8 cellular contexts compared by ENCODE assay signal in genomic region chr7:134690016-134690415, GRCh38. TPM values are rescaled to one million over a fixed set of nuclear protein-coding genes. Genes with fewer than 3 reads are reported as not detected.
DNase-seq lines count a peak whose midpoint lies in the region; FAIRE-seq and TF ChIP-seq lines count a peak whose summit lies in the region.

No MANE protein-coding gene starts in this region.

- no peaks in the 10 kb centered on the region for H3K27me3 ChIP-seq in keratinocyte (ENCODE audit: control insufficient read depth, extremely low read depth, insufficient read depth, low read length)
- H3K27me3 ChIP-seq in tibial artery: no peaks in the 10 kb centered on the region

- H3K4me1 ChIP-seq in keratinocyte (ENCODE audit: control insufficient read depth, extremely low read depth, insufficient read depth, low read length): peaks cover 30% of the 10 kb centered on the region
- peaks cover 0 to 70% (median 50%) of the 10 kb centered on the region in 4 donors for H3K4me1 ChIP-seq in tibial artery

- dilution Hi-C loops in keratinocyte (cut with MboI; ENCODE audit: extremely low pct_ligation_motif_present, low sequenced_read_pairs): no loop called here

- DNase-seq in SIG-M5 treated with dmso at 0.1 percent for 504 hours (lab: John Stamatoyannopoulos, UW; ENCODE audit: unreplicated experiment): peak; percentile 11
- DNase-seq in SIG-M5 (lab: John Stamatoyannopoulos, UW): no peak
- DNase-seq in keratinocyte (ENCODE audit: low read depth, low spot score): no peak
- no peak for DNase-seq in tibial artery
- no peak for DNase-seq in stimulated activated CD8-positive, alpha-beta memory T cell treated with anti-CD3 and anti-CD28 coated beads, Interleukin-4, amount 100 ng/mL, for 48 hours
- no peak for DNase-seq in activated CD8-positive, alpha-beta memory T cell treated with anti-CD3 and anti-CD28 coated beads, Interleukin-2, amount 50 U/mL, for 48 hours
- DNase-seq in SHP77 treated with DMSO at 0.1 percent for 48 hours (lab: John Stamatoyannopoulos, UW): no peak

- intact Hi-C loops in tibial artery (cut with DNase I; ENCODE audit: low total_unique reads): loop anchor here (5.0 to 10.0 kb wide), 3 partner anchors 67 to 252 kb away; no protein-coding TSS in a partner anchor

- H3K9me3 ChIP-seq in keratinocyte (ENCODE audit: control insufficient read depth, low read depth, low read length) (no peaks in the 10 kb centered on the region), tibial artery (no peaks in the 10 kb centered on the region)

- H3K9me1 ChIP-seq in keratinocyte (ENCODE audit: control insufficient read depth, extremely low read depth, insufficient read depth, low read length): peaks cover 2% of the 10 kb centered on the region

- FAIRE-seq in keratinocyte (lab: Jason Lieb, UNC): no peak

- no peaks in the 10 kb centered on the region for H3K36me3 ChIP-seq in keratinocyte (ENCODE audit: control insufficient read depth in 2 of 2, extremely low read depth in 1 of 2, insufficient read depth in 2 of 2, low read length in 2 of 2)
- no peaks in the 10 kb centered on the region for H3K36me3 ChIP-seq in tibial artery

- H3K4me2 ChIP-seq in keratinocyte (ENCODE audit: control insufficient read depth, extremely low read depth, insufficient read depth, low read depth, low read length): no peak overlapping the region

- H4K20me1 ChIP-seq in keratinocyte (ENCODE audit: control insufficient read depth, extremely low read depth, insufficient read depth, low read length): no peaks in the 10 kb centered on the region

- H3K27ac ChIP-seq in angular gyrus (ENCODE audit: low read depth, low read length): peak overlapping the region; percentile 90
- no peak overlapping the region for H3K27ac ChIP-seq in keratinocyte (ENCODE audit: control insufficient read depth, insufficient read depth, low read length)
- H3K27ac ChIP-seq in tibial artery: peak overlapping the region; percentile 87 to 90

- no peak overlapping the region for H3K4me3 ChIP-seq in keratinocyte (ENCODE audit: control insufficient read depth in 2 of 3, extremely low read depth in 1 of 3, insufficient read depth in 2 of 3, low read depth in 1 of 3, low read length in 3 of 3)
- peak overlapping the region; percentile 47 to 55 for H3K4me3 ChIP-seq in tibial artery

- no peak overlapping the region for H3K9ac ChIP-seq in keratinocyte (ENCODE audit: control insufficient read depth, extremely low read depth, insufficient read depth, low read length)

- no peaks in the 10 kb centered on the region for H3K79me2 ChIP-seq in keratinocyte (ENCODE audit: control insufficient read depth, insufficient read depth, low read length)

- TF ChIP-seq CTCF in keratinocyte (optimal IDR thresholded peaks at IDR 0.05 in 1 of 3, IDR thresholded peaks at IDR 0.05 in 1 of 3, conservative IDR thresholded peaks at IDR 0.05 in 1 of 3; ENCODE audit: extremely low read depth in 1 of 3, insufficient read depth in 2 of 3, low read length in 3 of 3) (peak; percentile 14 to 32 (median 25)), tibial artery (IDR thresholded peaks at IDR 0.05) (peak; percentile 64 to 66)

- no peak overlapping the region for H2AFZ ChIP-seq in keratinocyte (ENCODE audit: control insufficient read depth, low read length)

RNA-seq across cellular contexts. Expression of gene BPGM, which starts 43.4 kb away (rescaled TPM):
- 31.2 to 34.2 TPM (median 32.8 TPM) in 3 replicates for polyA plus RNA-seq in keratinocyte
- polyA plus RNA-seq in keratinocyte (2011; ENCODE audit: low read depth): 28.2 TPM
- 54.2 and 76.9 TPM in 2 replicates for polyA plus RNA-seq in keratinocyte (2011; cell fraction: cytosol; rRNA removed)
- polyA plus RNA-seq in keratinocyte (2011; cell fraction: nucleus; rRNA removed): 55.1 and 64.5 TPM in 2 replicates
- 17.2 and 22.0 TPM in 2 replicates for polyA plus RNA-seq in keratinocyte (2012; ENCODE audit: low replicate concordance)
- polyA minus RNA-seq in keratinocyte: 1.5 to 16.3 TPM (median 16.1 TPM) in 3 replicates
- polyA minus RNA-seq in keratinocyte (2011; cell fraction: cytosol; rRNA and poly(A)+ RNA removed): 21.1 TPM
- polyA minus RNA-seq in keratinocyte (2011; cell fraction: nucleus; rRNA and poly(A)+ RNA removed): 16.4 and 37.9 TPM in 2 replicates

Comparison
In these comparisons a context has a peak if more than half of its experiments do, and no peak if none do; other contexts are left out.
1. H3K4me3 ChIP-seq: peak in tibial artery (2 of 2); none in keratinocyte (0 of 3).